24 cellular contexts compared by ENCODE assay signal in genomic region chr5:136145030-136145429, GRCh38. TPM values are rescaled to one million over a fixed set of nuclear protein-coding genes. Genes with fewer than 3 reads are reported as not detected.
A peak's percentile ranks its signal among the peaks of the same experiment; 100 is the strongest.
DNase-seq lines count a peak whose midpoint lies in the region; ATAC-seq and TF ChIP-seq lines count a peak whose summit lies in the region.
"Had no signal": no experiment of that assay in that cellular context is flagged by ENCODE, and none has a peak within 500 bp of the region (broad histone marks: within the 10 kb centered on the region; RNA-seq: fewer than 3 reads in every experiment).

No MANE protein-coding gene starts in this region.

- TF ChIP-seq POLR2A in heart left ventricle (IDR thresholded peaks at IDR 0.05) = no peak

- no peaks in the 10 kb centered on the region for H3K36me3 ChIP-seq in heart left ventricle
- H3K36me3 ChIP-seq: left lung, upper lobe of right lung had no signal

- H3K9me3 ChIP-seq in heart left ventricle = no peaks in the 10 kb centered on the region
- H3K9me3 ChIP-seq: left lung, SK-N-SH, upper lobe of right lung had no signal

- H3K4me3 ChIP-seq in GM12865 (ENCODE audit: low read depth, low read length) = no peak overlapping the region
- no peak overlapping the region for H3K4me3 ChIP-seq in heart left ventricle
- H3K4me3 ChIP-seq: left lung, upper lobe of right lung had no signal

- in situ Hi-C loops in G401 (cut with HindIII; ENCODE audit: low sequenced_read_pairs) = no loop called here

- TF ChIP-seq CTCF in GM12865 (IDR thresholded peaks at IDR 0.05; ENCODE audit: insufficient read depth, low read depth, low read length, missing control alignments) (no peak), heart left ventricle (IDR thresholded peaks at IDR 0.05) (no peak)

- H3K27ac ChIP-seq in heart left ventricle = no peak overlapping the region
- H3K27ac ChIP-seq: left lung, upper lobe of right lung had no signal

- no peaks in the 10 kb centered on the region for H3K27me3 ChIP-seq in heart left ventricle
- H3K27me3 ChIP-seq: left lung, upper lobe of right lung had no signal

- ATAC-seq in GM19455 (IDR thresholded peaks at IDR 0.05; ENCODE audit: unreplicated experiment) (peak; percentile 75), HG02678 (IDR thresholded peaks at IDR 0.05; ENCODE audit: unreplicated experiment) (peak; percentile 61), HG03280 (IDR thresholded peaks at IDR 0.05; ENCODE audit: unreplicated experiment) (peak; percentile 82), heart left ventricle (no peak), GM21528 (IDR thresholded peaks at IDR 0.05; ENCODE audit: low FRiP score, unreplicated experiment) (no peak)
- ATAC-seq: left lung, upper lobe of right lung had no signal

- 29 to 49% (median 40%) methylated on average over 2 of the region's 2 CpGs for WGBS in heart left ventricle, 4 donors

- intact Hi-C loops in heart left ventricle (cut with DNase I) = no loop called here

- H3K4me1 ChIP-seq in heart left ventricle = peaks cover 3 to 94% (median 65%) of the 10 kb centered on the region in 12 donors

- peak; percentile 57 for DNase-seq in GM12865 (ENCODE audit: low read depth)
- no peak for DNase-seq in globus pallidus (ENCODE audit: low spot score)
- no peak for DNase-seq in heart left ventricle
- no peak for DNase-seq in G401 (ENCODE audit: low spot score)
- DNase-seq: 8988T; activated gamma-delta T cell treated with Interleukin-2 at 50 U/mL for 16 hours; CD4-positive, alpha-beta T cell; left lung; NCI-H1436 treated with DMSO at 0.1 percent for 48 hours; NCI-H446 treated with DMSO at 0.1 percent for 48 hours; SK-N-SH; stimulated activated naive CD4-positive, alpha-beta T cell treated with Interleukin-2 at 50 U/mL for 16 hours; upper lobe of right lung had no signal

RNA-seq across cellular contexts. Expression of gene SMAD5, which starts 12.4 kb away (rescaled TPM):
- total RNA-seq in heart left ventricle = 10 to 100 TPM; 24.9 to 53.3 (median 36.4) TPM
- 10 to 100 TPM in 1 of 2 donors, 1 to 10 TPM in 1; 6.9 to 12.0 TPM for polyA plus RNA-seq in heart left ventricle
- 28.9 and 42.3 TPM in 2 replicates for total RNA-seq in G401 (2014; rRNA removed; shearing (Covaris generic))

RNA-seq across cellular contexts. Expression of gene SMIM32, which starts 47.9 kb away (rescaled TPM):
- not detected for total RNA-seq in heart left ventricle
- polyA plus RNA-seq in heart left ventricle = not detected
- total RNA-seq in G401 (2014; rRNA removed; shearing (Covaris generic)) = not detected in 2 replicates
- total RNA-seq: activated CD8-positive, alpha-beta memory T cell treated with anti-CD3 and anti-CD28 coated beads for 36 hours; CD4-positive, alpha-beta T cell; dermis microvascular lymphatic vessel endothelial cell; fibroblast of lung; H4; left lung; LHCN-M2; OCI-LY7; osteoblast; upper lobe of right lung had no signal
- polyA plus RNA-seq: fibroblast of lung had no signal

Comparison
In these comparisons a context has a peak if more than half of its experiments do, and no peak if none do; other contexts are left out.
1. ATAC-seq: peak in GM19455 (single experiment), HG02678 (single experiment) and HG03280 (single experiment); none in heart left ventricle (0 of 4) and GM21528 (single experiment).